ENCODE assay signal across 27 cellular contexts in genomic region chr4:48222491-48222890, GRCh38.
"Had no signal": no experiment of that assay in that cellular context is flagged by ENCODE, and none has a peak within 500 bp of the region (broad histone marks: within the 10 kb centered on the region; RNA-seq: fewer than 3 reads in every experiment).

No MANE protein-coding gene starts in this region.

- H3K27me3 ChIP-seq: adrenal gland, SJCRH30 had no signal

- H3K27ac ChIP-seq: adrenal gland, SJCRH30, SK-N-MC had no signal

- DNase-seq: activated CD4-positive, alpha-beta memory T cell treated with anti-CD3 and anti-CD28 coated beads for 36 hours; activated CD4-positive, alpha-beta T cell treated with anti-CD3 and anti-CD28 coated beads for 36 hours; activated CD4-positive, alpha-beta T cell treated with anti-CD3 and anti-CD28 coated beads, Interleukin-2, amount 10 ng/mL, durations not matched to agents 7 days and 5 days; activated CD8-positive, alpha-beta memory T cell treated with anti-CD3 and anti-CD28 coated beads, Interleukin-2, amount 50 U/mL, for 4 hours; activated gamma-delta T cell treated with Interleukin-2 at 50 U/mL for 16 hours; activated naive CD4-positive, alpha-beta T cell treated with anti-CD3 and anti-CD28 coated beads for 36 hours; activated T-cell treated with anti-CD3 and anti-CD28 coated beads for 4 hours; activated T-cell treated with anti-CD3 and anti-CD28 coated beads, Interleukin-2, amount 50 U/mL, for 4 hours; adrenal gland; anterior cingulate cortex; caudate nucleus; cerebellar nuclear complex; NCI-H1092 treated with DMSO at 0.1 percent for 48 hours; NCI-H1417; NCI-H146; NCI-H187 treated with DMSO at 0.1 percent for 48 hours; NCI-H2081; NCI-H2171 treated with DMSO at 0.1 percent for 48 hours; NCI-H345; NCI-H524 treated with DMSO at 0.1 percent for 48 hours; NCI-H748 treated with DMSO at 0.1 percent for 48 hours; NK-92 treated with Interleukin-12 subunit alpha and Interleukin-12 subunit beta, amount 100 ng/mL, for 24 hours; OCI-M1; SHP77; SJCRH30; T1000 had no signal

- H3K36me3 ChIP-seq: adrenal gland, SJCRH30 had no signal

- H3K9me3 ChIP-seq: adrenal gland, SJCRH30 had no signal

- H3K4me3 ChIP-seq: adrenal gland, SJCRH30, SK-N-MC had no signal

- H3K4me1 ChIP-seq: SJCRH30 had no signal
